Comparison of ENCODE assay signal across 1 cellular context in the genomic region with DNA sequence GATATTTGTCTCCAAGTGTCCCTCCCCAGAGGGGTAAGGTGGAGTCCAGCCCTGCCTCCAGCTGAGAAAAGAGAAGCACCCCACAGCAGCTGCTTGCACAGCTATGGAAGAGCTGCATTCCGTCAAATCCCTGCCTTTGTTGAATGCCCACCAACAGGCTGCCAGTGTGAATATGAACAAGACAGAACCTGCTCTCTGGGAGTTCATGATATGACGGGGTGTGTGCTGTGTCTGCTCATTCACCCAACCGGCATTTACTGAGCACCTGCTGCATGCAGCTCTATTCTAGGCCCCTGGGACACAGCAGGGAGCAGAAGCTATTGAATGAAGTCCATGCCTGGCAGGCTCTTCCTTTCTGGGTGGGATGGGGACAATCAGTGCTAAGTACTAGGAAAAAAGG.
TF ChIP-seq lines count a peak whose summit lies in the region.

No MANE protein-coding gene starts in this region.

TF ChIP-seq in HepG2, 621 proteins besides CTCF, POLR2A, EP300 and RAD21 (continued from another document):
- TF ChIP-seq, protein P1, sequence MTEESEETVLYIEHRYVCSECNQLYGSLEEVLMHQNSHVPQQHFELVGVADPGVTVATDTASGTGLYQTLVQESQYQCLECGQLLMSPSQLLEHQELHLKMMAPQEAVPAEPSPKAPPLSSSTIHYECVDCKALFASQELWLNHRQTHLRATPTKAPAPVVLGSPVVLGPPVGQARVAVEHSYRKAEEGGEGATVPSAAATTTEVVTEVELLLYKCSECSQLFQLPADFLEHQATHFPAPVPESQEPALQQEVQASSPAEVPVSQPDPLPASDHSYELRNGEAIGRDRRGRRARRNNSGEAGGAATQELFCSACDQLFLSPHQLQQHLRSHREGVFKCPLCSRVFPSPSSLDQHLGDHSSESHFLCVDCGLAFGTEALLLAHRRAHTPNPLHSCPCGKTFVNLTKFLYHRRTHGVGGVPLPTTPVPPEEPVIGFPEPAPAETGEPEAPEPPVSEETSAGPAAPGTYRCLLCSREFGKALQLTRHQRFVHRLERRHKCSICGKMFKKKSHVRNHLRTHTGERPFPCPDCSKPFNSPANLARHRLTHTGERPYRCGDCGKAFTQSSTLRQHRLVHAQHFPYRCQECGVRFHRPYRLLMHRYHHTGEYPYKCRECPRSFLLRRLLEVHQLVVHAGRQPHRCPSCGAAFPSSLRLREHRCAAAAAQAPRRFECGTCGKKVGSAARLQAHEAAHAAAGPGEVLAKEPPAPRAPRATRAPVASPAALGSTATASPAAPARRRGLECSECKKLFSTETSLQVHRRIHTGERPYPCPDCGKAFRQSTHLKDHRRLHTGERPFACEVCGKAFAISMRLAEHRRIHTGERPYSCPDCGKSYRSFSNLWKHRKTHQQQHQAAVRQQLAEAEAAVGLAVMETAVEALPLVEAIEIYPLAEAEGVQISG (CRISPR knock-in tag; IDR thresholded peaks at IDR 0.05), result no peak
- TF ChIP-seq, protein P2, sequence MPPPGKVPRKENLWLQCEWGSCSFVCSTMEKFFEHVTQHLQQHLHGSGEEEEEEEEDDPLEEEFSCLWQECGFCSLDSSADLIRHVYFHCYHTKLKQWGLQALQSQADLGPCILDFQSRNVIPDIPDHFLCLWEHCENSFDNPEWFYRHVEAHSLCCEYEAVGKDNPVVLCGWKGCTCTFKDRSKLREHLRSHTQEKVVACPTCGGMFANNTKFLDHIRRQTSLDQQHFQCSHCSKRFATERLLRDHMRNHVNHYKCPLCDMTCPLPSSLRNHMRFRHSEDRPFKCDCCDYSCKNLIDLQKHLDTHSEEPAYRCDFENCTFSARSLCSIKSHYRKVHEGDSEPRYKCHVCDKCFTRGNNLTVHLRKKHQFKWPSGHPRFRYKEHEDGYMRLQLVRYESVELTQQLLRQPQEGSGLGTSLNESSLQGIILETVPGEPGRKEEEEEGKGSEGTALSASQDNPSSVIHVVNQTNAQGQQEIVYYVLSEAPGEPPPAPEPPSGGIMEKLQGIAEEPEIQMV (CRISPR knock-in tag; IDR thresholded peaks at IDR 0.05; ENCODE audit: low read depth), result no peak
